ENCODE assay signal across 19 cellular contexts in the genomic region with DNA sequence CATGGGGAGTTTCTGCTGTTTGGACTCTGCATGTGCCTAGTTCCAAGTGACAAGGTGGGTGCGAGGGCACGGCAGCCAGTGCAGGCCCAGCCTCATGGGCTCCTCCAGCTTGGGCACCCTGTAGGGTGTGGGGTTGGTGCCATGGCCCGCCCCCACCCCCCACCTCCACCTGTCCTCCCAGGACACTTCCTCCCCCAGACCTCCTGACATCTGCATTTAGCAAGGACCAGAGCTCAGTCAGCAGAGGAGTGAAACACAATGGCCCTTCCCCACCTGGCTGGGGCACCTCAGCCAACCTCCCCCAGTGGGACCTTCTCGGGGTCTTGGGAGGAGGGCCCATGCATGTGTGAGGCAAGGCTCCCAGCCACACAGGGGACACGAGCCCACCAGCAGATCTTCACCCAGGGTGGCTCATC. TPM values are rescaled to one million over a fixed set of nuclear protein-coding genes. Genes with fewer than 3 reads are reported as not detected.
A peak's percentile ranks its signal among the peaks of the same experiment; 100 is the strongest.
DNase-seq lines count a peak whose midpoint lies in the region; ATAC-seq and TF ChIP-seq lines count a peak whose summit lies in the region.
"Had no signal": no experiment of that assay in that cellular context is flagged by ENCODE, and none has a peak within 500 bp of the region (broad histone marks: within the 10 kb centered on the region; RNA-seq: fewer than 3 reads in every experiment).

No MANE protein-coding gene starts in this region.

- H3K9me3 Mint-ChIP-seq in Caco-2 (ENCODE audit: unreplicated experiment) (no peaks in the 10 kb centered on the region), endodermal cell (no peaks in the 10 kb centered on the region), osteocyte (ENCODE audit: unreplicated experiment) (no peaks in the 10 kb centered on the region), MCF 10A (ENCODE audit: unreplicated experiment) (no peaks in the 10 kb centered on the region)
- H3K9me3 Mint-ChIP-seq: CD4-positive, alpha-beta memory T cell; H9 had no signal

- intact Hi-C loops in Caco-2 (cut with micrococcal nuclease; ENCODE audit: unreplicated experiment) (no loop called here), MCF 10A (cut with micrococcal nuclease) (no loop called here)

- 93 to 100% methylated on average over 1 to 5 of the region's 5 CpGs for WGBS in endodermal cell (ENCODE audit: insufficient coverage in 1 of 2, insufficient read length in 1 of 2), 2 experiments

- H3K27ac ChIP-seq in endodermal cell (ENCODE audit: low read depth, low read length) = no peak overlapping the region

- no TSS peak for BruUV-seq in Caco-2 (replicated peaks; lab: Mats Ljungman, UMichigan)
- no TSS peak for BruUV-seq in MCF 10A (replicated peaks; lab: Mats Ljungman, UMichigan)

- ATAC-seq in activated CD4-positive, CD25-positive, alpha-beta regulatory T cell treated with anti-CD3 and anti-CD28 coated beads, Interleukin-2, amount 50 U/mL, for 24 hours = no peak
- ATAC-seq in HG02981 (IDR thresholded peaks at IDR 0.05; ENCODE audit: unreplicated experiment) = no peak
- ATAC-seq: GM12878 had no signal

- H3K4me1 Mint-ChIP-seq in Caco-2 (ENCODE audit: low read depth, unreplicated experiment) (peaks cover 10% of the 10 kb centered on the region), endodermal cell (peaks cover 20% of the 10 kb centered on the region), osteocyte (ENCODE audit: unreplicated experiment) (peaks cover 7% of the 10 kb centered on the region), MCF 10A (ENCODE audit: insufficient read depth, unreplicated experiment) (peaks cover 19% of the 10 kb centered on the region)

- H3K4me3 Mint-ChIP-seq in Caco-2 (ENCODE audit: unreplicated experiment) = peak overlapping the region; percentile 63
- no peak overlapping the region for H3K4me3 Mint-ChIP-seq in endodermal cell
- H3K4me3 Mint-ChIP-seq in osteocyte (ENCODE audit: unreplicated experiment) = no peak overlapping the region
- no peak overlapping the region for H3K4me3 Mint-ChIP-seq in MCF 10A (ENCODE audit: unreplicated experiment)

- CTCF ChIA-PET in Caco-2 (lab: Charles Lee) (interaction anchor here (0.6 to 2.3 kb wide), 5 partner anchors 13 to 228 kb away, joined by 3 to 12 read pairs (median 3); no protein-coding TSS in a partner anchor), MCF 10A (lab: Yijun Ruan, JAX) (interaction anchor here (0.7 kb wide), 1 partner anchor 303 kb away, joined by 3 read pairs; no protein-coding TSS in a partner anchor)

- H3K27me3 ChIP-seq in Caco-2 (replicated peaks; ENCODE audit: control insufficient read depth, insufficient read depth, low read length) (no peaks in the 10 kb centered on the region), endodermal cell (ENCODE audit: control insufficient read depth, insufficient read depth, low read length, poor library complexity, severe bottlenecking) (peaks cover 83% of the 10 kb centered on the region)

- peak; percentile 22 for DNase-seq in activated CD4-positive, CD25-positive, alpha-beta regulatory T cell treated with anti-CD3 and anti-CD28 coated beads, Interleukin-2, amount 50 U/mL, for 72 hours
- peak in 1 of 2 experiments; percentile 31 for DNase-seq in Caco-2
- DNase-seq in endodermal cell = peak; percentile 42
- DNase-seq in osteocyte (ENCODE audit: extremely low spot score, unreplicated experiment) = peak; percentile 75
- no peak for DNase-seq in MCF 10A (ENCODE audit: unreplicated experiment)
- no peak for DNase-seq in inferior parietal cortex (ENCODE audit: extremely low spot score)
- DNase-seq: CD4-positive, alpha-beta memory T cell; effector CD4-positive, alpha-beta T cell; H9; hippocampal formation; IMR-90; NCI-H1105 treated with DMSO at 0.1 percent for 48 hours; NCI-H2171 treated with DMSO at 0.1 percent for 48 hours; NK-92 treated with Interleukin-12 subunit alpha and Interleukin-12 subunit beta, amount 100 ng/mL, for 24 hours had no signal

- no peak overlapping the region for H3K27ac Mint-ChIP-seq in Caco-2 (ENCODE audit: unreplicated experiment)
- no peak overlapping the region for H3K27ac Mint-ChIP-seq in endodermal cell
- H3K27ac Mint-ChIP-seq in osteocyte (ENCODE audit: unreplicated experiment) = no peak overlapping the region
- no peak overlapping the region for H3K27ac Mint-ChIP-seq in MCF 10A (ENCODE audit: low read depth, unreplicated experiment)
- H3K27ac Mint-ChIP-seq: activated naive CD8-positive, alpha-beta T cell; H9 had no signal

- H3K9me3 ChIP-seq in Caco-2 = no peaks in the 10 kb centered on the region
- no peaks in the 10 kb centered on the region for H3K9me3 ChIP-seq in endodermal cell (ENCODE audit: control insufficient read depth, low read length)

- H3K4me3 ChIP-seq in Caco-2 (ENCODE audit: low read depth, low read length) (no peak overlapping the region), endodermal cell (ENCODE audit: low read length) (no peak overlapping the region)
- H3K4me3 ChIP-seq: GM12878 had no signal

- TF ChIP-seq CTCF in Caco-2 (IDR thresholded peaks at IDR 0.05; ENCODE audit: insufficient read depth in 1 of 2, low read depth in 1 of 2, low read length in 1 of 2, severe bottlenecking in 1 of 2, unreplicated experiment in 1 of 2) = no peak
- TF ChIP-seq CTCF in endodermal cell (conservative IDR thresholded peaks at IDR 0.05) = no peak
- no peak for TF ChIP-seq CTCF in osteocyte (IDR thresholded peaks at IDR 0.05)
- TF ChIP-seq CTCF in MCF 10A (IDR thresholded peaks at IDR 0.05; ENCODE audit: unreplicated experiment) = no peak

- H3K9ac ChIP-seq in endodermal cell (ENCODE audit: extremely low read depth, low read length, poor library complexity, severe bottlenecking) = no peak overlapping the region

- H3K4me1 ChIP-seq in Caco-2 = peaks cover 40% of the 10 kb centered on the region
- H3K4me1 ChIP-seq in endodermal cell (ENCODE audit: control insufficient read depth, insufficient read depth, low read length) = no peaks in the 10 kb centered on the region

- POLR2A ChIA-PET in Caco-2 (lab: Charles Lee) = no interaction called here
- POLR2A ChIA-PET in MCF 10A (lab: Yijun Ruan, JAX) = interaction anchor here (0.6 to 0.7 kb wide), 2 partner anchors 8 to 322 kb away, joined by 3 read pairs; no protein-coding TSS in a partner anchor

- H3K36me3 Mint-ChIP-seq in Caco-2 (ENCODE audit: insufficient read depth, unreplicated experiment) (peaks cover 11% of the 10 kb centered on the region), endodermal cell (ENCODE audit: low read depth) (no peaks in the 10 kb centered on the region), osteocyte (ENCODE audit: unreplicated experiment) (no peaks in the 10 kb centered on the region), MCF 10A (ENCODE audit: insufficient read depth, unreplicated experiment) (no peaks in the 10 kb centered on the region)
- H3K36me3 Mint-ChIP-seq: activated naive CD8-positive, alpha-beta T cell; CD4-positive, alpha-beta memory T cell had no signal

- no peaks in the 10 kb centered on the region for H3K36me3 ChIP-seq in Caco-2 (ENCODE audit: control insufficient read depth, insufficient read depth, low read length)
- no peaks in the 10 kb centered on the region for H3K36me3 ChIP-seq in endodermal cell (ENCODE audit: control insufficient read depth, insufficient read depth, low read length)

- no peaks in the 10 kb centered on the region for H3K27me3 Mint-ChIP-seq in Caco-2 (ENCODE audit: insufficient read depth, unreplicated experiment)
- peaks cover 70% of the 10 kb centered on the region for H3K27me3 Mint-ChIP-seq in endodermal cell (ENCODE audit: insufficient read depth)
- H3K27me3 Mint-ChIP-seq in osteocyte (ENCODE audit: unreplicated experiment) = peaks cover 59% of the 10 kb centered on the region
- peaks cover 53% of the 10 kb centered on the region for H3K27me3 Mint-ChIP-seq in MCF 10A (ENCODE audit: insufficient read depth, unreplicated experiment)

RNA-seq across cellular contexts. Expression of gene NKD2, which starts 1.9 kb away (rescaled TPM):
- total RNA-seq in Caco-2 (2022) (13.6 and 17.7 TPM in 2 replicates), endodermal cell (10 to 100 TPM; 11.2 to 13.9 TPM), osteocyte (not detected in 2 replicates), MCF 10A (2022) (0.21 and 0.32 TPM in 2 replicates)
- polyA plus RNA-seq in endodermal cell (2013, experiment 1 of 2) = 63.1 TPM
- 59.4 TPM for polyA plus RNA-seq in endodermal cell (2013, experiment 2 of 2)
- total RNA-seq: CD4-positive, alpha-beta memory T cell; IMR-90 had no signal
- polyA plus RNA-seq: CD4-positive, alpha-beta memory T cell; fibroblast of lung; IMR-90 had no signal

Comparison
In these comparisons a context has a peak if more than half of its experiments do, and no peak if none do; other contexts are left out.
1. DNase-seq: peak in activated CD4-positive, CD25-positive, alpha-beta regulatory T cell treated with anti-CD3 and anti-CD28 coated beads, Interleukin-2, amount 50 U/mL, for 72 hours (single experiment), endodermal cell (single experiment) and osteocyte (single experiment); none in MCF 10A (single experiment) and inferior parietal cortex (single experiment).